ENCODE assay signal across 3 cellular contexts in the genomic region with DNA sequence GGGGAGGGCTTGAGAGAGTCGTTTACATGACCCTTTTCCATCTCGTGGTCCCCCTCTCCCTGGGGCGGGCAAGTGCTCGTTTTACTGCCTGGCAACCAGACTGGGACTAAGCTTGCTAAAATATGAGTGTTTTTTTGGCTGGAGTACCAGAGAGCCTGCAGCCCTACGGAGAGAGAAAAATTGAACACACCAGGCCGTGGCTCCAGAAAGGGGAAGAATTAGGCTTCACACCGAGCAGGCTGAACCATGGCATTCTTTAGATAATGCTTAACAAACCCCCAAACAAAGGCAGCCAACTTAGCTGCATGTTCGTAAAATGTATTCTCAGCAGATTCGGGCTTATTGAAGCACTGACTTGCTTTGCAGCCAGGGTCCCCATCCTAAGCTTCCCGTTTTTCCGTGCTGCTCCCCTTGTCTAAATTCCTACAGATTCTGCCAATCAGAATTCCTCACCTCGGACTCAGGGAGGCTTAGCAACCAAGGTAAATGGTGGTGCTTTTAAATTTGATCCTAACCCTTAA.
TF ChIP-seq lines count a peak whose summit lies in the region.

No MANE protein-coding gene starts in this region.

TF ChIP-seq in GM23338, 12 proteins besides CTCF, POLR2A, EP300 and RAD21:
- TF ChIP-seq POLR2AphosphoS5 (IDR thresholded peaks at IDR 0.05; ENCODE audit: low read depth) (no peak), JUNB (IDR thresholded peaks at IDR 0.05; ENCODE audit: unreplicated experiment) (no peak), ZNF114 (CRISPR knock-in tag; IDR thresholded peaks at IDR 0.05) (no peak), EZH2phosphoT487 (IDR thresholded peaks at IDR 0.05; ENCODE audit: unreplicated experiment) (no peak), CREB1 (CRISPR knock-in tag; IDR thresholded peaks at IDR 0.05; ENCODE audit: low read depth) (no peak)
- TF ChIP-seq, protein P1, sequence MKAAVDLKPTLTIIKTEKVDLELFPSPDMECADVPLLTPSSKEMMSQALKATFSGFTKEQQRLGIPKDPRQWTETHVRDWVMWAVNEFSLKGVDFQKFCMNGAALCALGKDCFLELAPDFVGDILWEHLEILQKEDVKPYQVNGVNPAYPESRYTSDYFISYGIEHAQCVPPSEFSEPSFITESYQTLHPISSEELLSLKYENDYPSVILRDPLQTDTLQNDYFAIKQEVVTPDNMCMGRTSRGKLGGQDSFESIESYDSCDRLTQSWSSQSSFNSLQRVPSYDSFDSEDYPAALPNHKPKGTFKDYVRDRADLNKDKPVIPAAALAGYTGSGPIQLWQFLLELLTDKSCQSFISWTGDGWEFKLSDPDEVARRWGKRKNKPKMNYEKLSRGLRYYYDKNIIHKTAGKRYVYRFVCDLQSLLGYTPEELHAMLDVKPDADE (IDR thresholded peaks at IDR 0.05), result no peak
- TF ChIP-seq, protein P2, sequence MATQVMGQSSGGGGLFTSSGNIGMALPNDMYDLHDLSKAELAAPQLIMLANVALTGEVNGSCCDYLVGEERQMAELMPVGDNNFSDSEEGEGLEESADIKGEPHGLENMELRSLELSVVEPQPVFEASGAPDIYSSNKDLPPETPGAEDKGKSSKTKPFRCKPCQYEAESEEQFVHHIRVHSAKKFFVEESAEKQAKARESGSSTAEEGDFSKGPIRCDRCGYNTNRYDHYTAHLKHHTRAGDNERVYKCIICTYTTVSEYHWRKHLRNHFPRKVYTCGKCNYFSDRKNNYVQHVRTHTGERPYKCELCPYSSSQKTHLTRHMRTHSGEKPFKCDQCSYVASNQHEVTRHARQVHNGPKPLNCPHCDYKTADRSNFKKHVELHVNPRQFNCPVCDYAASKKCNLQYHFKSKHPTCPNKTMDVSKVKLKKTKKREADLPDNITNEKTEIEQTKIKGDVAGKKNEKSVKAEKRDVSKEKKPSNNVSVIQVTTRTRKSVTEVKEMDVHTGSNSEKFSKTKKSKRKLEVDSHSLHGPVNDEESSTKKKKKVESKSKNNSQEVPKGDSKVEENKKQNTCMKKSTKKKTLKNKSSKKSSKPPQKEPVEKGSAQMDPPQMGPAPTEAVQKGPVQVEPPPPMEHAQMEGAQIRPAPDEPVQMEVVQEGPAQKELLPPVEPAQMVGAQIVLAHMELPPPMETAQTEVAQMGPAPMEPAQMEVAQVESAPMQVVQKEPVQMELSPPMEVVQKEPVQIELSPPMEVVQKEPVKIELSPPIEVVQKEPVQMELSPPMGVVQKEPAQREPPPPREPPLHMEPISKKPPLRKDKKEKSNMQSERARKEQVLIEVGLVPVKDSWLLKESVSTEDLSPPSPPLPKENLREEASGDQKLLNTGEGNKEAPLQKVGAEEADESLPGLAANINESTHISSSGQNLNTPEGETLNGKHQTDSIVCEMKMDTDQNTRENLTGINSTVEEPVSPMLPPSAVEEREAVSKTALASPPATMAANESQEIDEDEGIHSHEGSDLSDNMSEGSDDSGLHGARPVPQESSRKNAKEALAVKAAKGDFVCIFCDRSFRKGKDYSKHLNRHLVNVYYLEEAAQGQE (IDR thresholded peaks at IDR 0.05; ENCODE audit: unreplicated experiment), result no peak

TF ChIP-seq in WTC11, 78 proteins besides CTCF, POLR2A, EP300 and RAD21:
- TF ChIP-seq ZNF317 (CRISPR knock-in tag; IDR thresholded peaks at IDR 0.05; ENCODE audit: borderline replicate concordance, low read depth) (no peak), SMAD3 (CRISPR knock-in tag; IDR thresholded peaks at IDR 0.05; ENCODE audit: borderline replicate concordance) (no peak), NR3C1 (CRISPR knock-in tag; conservative IDR thresholded peaks at IDR 0.05; ENCODE audit: low read depth) (no peak), TP53 (CRISPR knock-in tag; IDR thresholded peaks at IDR 0.05) (no peak), NFATC4 (CRISPR knock-in tag; IDR thresholded peaks at IDR 0.05) (no peak), CREB1 (CRISPR knock-in tag; IDR thresholded peaks at IDR 0.05) (no peak), ZNF416 (CRISPR knock-in tag; IDR thresholded peaks at IDR 0.05) (no peak), JUN (CRISPR knock-in tag; IDR thresholded peaks at IDR 0.05) (no peak)
- TF ChIP-seq, protein P3, sequence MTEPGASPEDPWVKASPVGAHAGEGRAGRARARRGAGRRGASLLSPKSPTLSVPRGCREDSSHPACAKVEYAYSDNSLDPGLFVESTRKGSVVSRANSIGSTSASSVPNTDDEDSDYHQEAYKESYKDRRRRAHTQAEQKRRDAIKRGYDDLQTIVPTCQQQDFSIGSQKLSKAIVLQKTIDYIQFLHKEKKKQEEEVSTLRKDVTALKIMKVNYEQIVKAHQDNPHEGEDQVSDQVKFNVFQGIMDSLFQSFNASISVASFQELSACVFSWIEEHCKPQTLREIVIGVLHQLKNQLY (CRISPR knock-in tag; IDR thresholded peaks at IDR 0.05), result no peak
- TF ChIP-seq, protein P4, sequence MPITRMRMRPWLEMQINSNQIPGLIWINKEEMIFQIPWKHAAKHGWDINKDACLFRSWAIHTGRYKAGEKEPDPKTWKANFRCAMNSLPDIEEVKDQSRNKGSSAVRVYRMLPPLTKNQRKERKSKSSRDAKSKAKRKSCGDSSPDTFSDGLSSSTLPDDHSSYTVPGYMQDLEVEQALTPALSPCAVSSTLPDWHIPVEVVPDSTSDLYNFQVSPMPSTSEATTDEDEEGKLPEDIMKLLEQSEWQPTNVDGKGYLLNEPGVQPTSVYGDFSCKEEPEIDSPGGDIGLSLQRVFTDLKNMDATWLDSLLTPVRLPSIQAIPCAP (CRISPR knock-in tag; IDR thresholded peaks at IDR 0.05), result no peak

TF ChIP-seq in H1, 55 proteins besides CTCF, POLR2A, EP300 and RAD21:
- no peak for TF ChIP-seq GABPA (IDR thresholded peaks at IDR 0.05; ENCODE audit: borderline replicate concordance, insufficient read depth, low read length)
- TF ChIP-seq CBX5 (IDR thresholded peaks at IDR 0.05; ENCODE audit: low read depth, low read length), result no peak
- TF ChIP-seq ZNF274 (IDR thresholded peaks at IDR 0.05; ENCODE audit: borderline replicate concordance, extremely low read depth, low read length), result no peak
- TF ChIP-seq CBX8 (IDR thresholded peaks at IDR 0.05; ENCODE audit: borderline replicate concordance, low read depth, low read length), result no peak
- TF ChIP-seq CHD2 (IDR thresholded peaks at IDR 0.05; ENCODE audit: low read length), result no peak
- TF ChIP-seq, protein P5, sequence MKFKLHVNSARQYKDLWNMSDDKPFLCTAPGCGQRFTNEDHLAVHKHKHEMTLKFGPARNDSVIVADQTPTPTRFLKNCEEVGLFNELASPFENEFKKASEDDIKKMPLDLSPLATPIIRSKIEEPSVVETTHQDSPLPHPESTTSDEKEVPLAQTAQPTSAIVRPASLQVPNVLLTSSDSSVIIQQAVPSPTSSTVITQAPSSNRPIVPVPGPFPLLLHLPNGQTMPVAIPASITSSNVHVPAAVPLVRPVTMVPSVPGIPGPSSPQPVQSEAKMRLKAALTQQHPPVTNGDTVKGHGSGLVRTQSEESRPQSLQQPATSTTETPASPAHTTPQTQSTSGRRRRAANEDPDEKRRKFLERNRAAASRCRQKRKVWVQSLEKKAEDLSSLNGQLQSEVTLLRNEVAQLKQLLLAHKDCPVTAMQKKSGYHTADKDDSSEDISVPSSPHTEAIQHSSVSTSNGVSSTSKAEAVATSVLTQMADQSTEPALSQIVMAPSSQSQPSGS (IDR thresholded peaks at IDR 0.05; ENCODE audit: low read length), result no peak
- no peak for TF ChIP-seq RBBP5 (IDR thresholded peaks at IDR 0.05; ENCODE audit: borderline replicate concordance, low read depth, low read length)
- TF ChIP-seq MAFK (IDR thresholded peaks at IDR 0.05; ENCODE audit: low read depth, low read length), result no peak
